ENCODE assay signal across 13 cellular contexts in the genomic region with DNA sequence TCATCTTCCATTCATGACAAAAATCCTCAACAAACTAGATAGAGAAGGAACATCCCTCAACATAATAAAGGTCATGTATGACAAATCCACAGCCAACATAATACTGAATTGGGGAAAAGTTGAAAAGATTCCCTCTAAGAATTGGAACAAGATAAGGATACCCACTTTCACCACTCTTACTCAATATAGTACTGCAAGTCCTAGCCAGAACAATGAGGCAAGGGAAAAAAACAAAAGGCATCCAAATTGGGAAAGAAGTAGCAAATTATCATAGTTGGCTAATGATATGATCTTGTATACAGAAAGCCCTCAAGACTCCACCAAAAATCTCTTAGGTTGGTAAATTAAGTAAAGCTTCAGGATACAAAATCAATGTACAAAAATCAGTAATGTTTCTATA. TPM values are rescaled to one million over a fixed set of nuclear protein-coding genes. Genes with fewer than 3 reads are reported as not detected.
DNase-seq lines count a peak whose midpoint lies in the region; TF ChIP-seq lines count a peak whose summit lies in the region.
"Had no signal": no experiment of that assay in that cellular context is flagged by ENCODE, and none has a peak within 500 bp of the region (broad histone marks: within the 10 kb centered on the region; RNA-seq: fewer than 3 reads in every experiment).

No MANE protein-coding gene starts in this region.

- TF ChIP-seq CTCF in right atrium auricular region (IDR thresholded peaks at IDR 0.05) (no peak), fibroblast of mammary gland (conservative IDR thresholded peaks at IDR 0.05; ENCODE audit: control insufficient read depth, insufficient read depth, low read depth, low read length) (no peak)

- DNase-seq in right atrium auricular region (ENCODE audit: low spot score) (no peak), cardiac septum (ENCODE audit: low spot score) (no peak), adipocyte (ENCODE audit: low read depth) (peak; percentile 22), fibroblast of mammary gland (ENCODE audit: low read depth) (peak; percentile 1), GF-D8 (lab: John Stamatoyannopoulos, UW) (no peak), inferior parietal cortex (ENCODE audit: extremely low spot score) (no peak)
- DNase-seq in activated CD4-positive, alpha-beta T cell treated with anti-CD3 and anti-CD28 coated beads, Interleukin-2, amount 50 U/mL, for 4 hours, result no peak
- DNase-seq: C1 segment of cervical spinal cord; CD4-positive, alpha-beta memory T cell; DMS79; EL; HCEC 1CT had no signal

- peaks cover 0 to 32% of the 10 kb centered on the region in 2 donors for H3K4me1 ChIP-seq in right atrium auricular region
- peaks cover 40% of the 10 kb centered on the region for H3K4me1 ChIP-seq in adipocyte (ENCODE audit: control insufficient read depth, insufficient read depth, low read length)

- H3K9me3 ChIP-seq in right atrium auricular region (no peaks in the 10 kb centered on the region), adipocyte (ENCODE audit: control insufficient read depth, low read length) (no peaks in the 10 kb centered on the region)

- peak overlapping the region; percentile 9 to 49 for H3K27ac ChIP-seq in right atrium auricular region
- H3K27ac ChIP-seq: HL-60 had no signal

- intact Hi-C loops in cardiac septum (cut with DNase I), result no loop called here

- no peak overlapping the region for H3K9ac ChIP-seq in adipocyte (ENCODE audit: low read length)

- no peaks in the 10 kb centered on the region for H3K27me3 ChIP-seq in right atrium auricular region
- H3K27me3 ChIP-seq in adipocyte (replicated peaks; ENCODE audit: control insufficient read depth, insufficient read depth, low read length), result no peaks in the 10 kb centered on the region

- H3K36me3 ChIP-seq in right atrium auricular region (no peaks in the 10 kb centered on the region), adipocyte (ENCODE audit: control insufficient read depth, insufficient read depth, low read length, severe bottlenecking) (no peaks in the 10 kb centered on the region)

- no peak overlapping the region for H3K4me3 ChIP-seq in right atrium auricular region
- peak overlapping the region; percentile 1 for H3K4me3 ChIP-seq in adipocyte (ENCODE audit: low read length)
- no peak overlapping the region for H3K4me3 ChIP-seq in fibroblast of mammary gland (ENCODE audit: control insufficient read depth, low read depth, low read length)

RNA-seq across cellular contexts. Expression of a gene that starts 4.7 kb away (rescaled TPM):
- total RNA-seq in right atrium auricular region, result 10 to 100 TPM; 10.7 to 15.5 TPM
- total RNA-seq in cardiac septum, result 14.6 TPM

Comparison
In these comparisons a context has a peak if more than half of its experiments do, and no peak if none do; other contexts are left out.
1. DNase-seq: peak in adipocyte (single experiment) and fibroblast of mammary gland (single experiment); none in right atrium auricular region (single experiment), cardiac septum (single experiment), GF-D8 (single experiment), inferior parietal cortex (single experiment) and activated CD4-positive, alpha-beta T cell treated with anti-CD3 and anti-CD28 coated beads, Interleukin-2, amount 50 U/mL, for 4 hours (0 of 2).